Comparison of ENCODE assay signal across 17 cellular contexts in genomic region chr12:131128556-131128955, GRCh38.
"Had no signal": no experiment of that assay in that cellular context is flagged by ENCODE, and none has a peak within 500 bp of the region (broad histone marks: within the 10 kb centered on the region; RNA-seq: fewer than 3 reads in every experiment).

No MANE protein-coding gene starts in this region.

- H3K36me3 Mint-ChIP-seq: memory B cell; mesothelial cell of epicardium; naive B cell; stimulated activated memory B cell treated with anti-CD40 and anti-IgM and Interleukin-4, amounts not matched to agents 10 μg/mL and 1 μg/mL and 100 μg/mL, for 72 hours; type B pancreatic cell had no signal

- H3K9me3 Mint-ChIP-seq: naive B cell, type B pancreatic cell had no signal

- ATAC-seq: mucosa of descending colon; sciatic nerve; stimulated activated memory B cell treated with anti-CD40 and anti-IgM and Interleukin-4, amounts not matched to agents 10 μg/mL and 1 μg/mL and 100 μg/mL, for 72 hours; stimulated activated naive CD8-positive, alpha-beta T cell treated with anti-CD3 and anti-CD28 coated beads, Interleukin-15, Interleukin-2, amounts not matched to agents 100 U/mL and 50 U/mL, for 24 hours had no signal

- DNase-seq: naive B cell; occipital lobe; stimulated activated CD4-positive, alpha-beta T cell treated with anti-CD3 and anti-CD28 coated beads, Interleukin-4, amount 100 ng/mL, for 4 hours; stimulated activated naive CD8-positive, alpha-beta T cell treated with anti-CD3 and anti-CD28 coated beads, Interleukin-15, Interleukin-2, amounts not matched to agents 100 U/mL and 50 U/mL, for 24 hours; substantia nigra; testis; tibial artery had no signal

- H3K9me3 ChIP-seq: testis, tibial artery had no signal

- H2AFZ ChIP-seq: parathyroid adenoma had no signal

- H3K27ac Mint-ChIP-seq: memory B cell; mesothelial cell of epicardium; progenitor cell of endocrine pancreas; stimulated activated memory B cell treated with anti-CD40 and anti-IgM and Interleukin-4, amounts not matched to agents 10 μg/mL and 1 μg/mL and 100 μg/mL, for 72 hours; type B pancreatic cell had no signal

- H3K79me2 ChIP-seq: parathyroid adenoma had no signal

- H3K9ac ChIP-seq: parathyroid adenoma had no signal

- H3K4me3 Mint-ChIP-seq: memory B cell; mesothelial cell of epicardium; stimulated activated memory B cell treated with anti-CD40 and anti-IgM and Interleukin-4, amounts not matched to agents 10 μg/mL and 1 μg/mL and 100 μg/mL, for 72 hours; type B pancreatic cell had no signal

- H3K27ac ChIP-seq: coronary artery, parathyroid adenoma, testis, tibial artery had no signal

- H3K36me3 ChIP-seq: tibial artery had no signal

- H3K4me3 ChIP-seq: coronary artery, lung, mucosa of descending colon, testis, tibial artery had no signal

- H3K27me3 ChIP-seq: testis, tibial artery had no signal
